In genomic region chr4:106502106-106502699, GRCh38 we compare ENCODE assay signal across 9 cellular contexts.
DNase-seq lines count a peak whose midpoint lies in the region; ATAC-seq and TF ChIP-seq lines count a peak whose summit lies in the region.
"Had no signal": no experiment of that assay in that cellular context is flagged by ENCODE, and none has a peak within 500 bp of the region (broad histone marks: within the 10 kb centered on the region; RNA-seq: fewer than 3 reads in every experiment).

No MANE protein-coding gene starts in this region.

- H3K9me3 Mint-ChIP-seq in CD4-positive, alpha-beta memory T cell = peaks cover 0 to 2% (median 0%) of the 10 kb centered on the region in 8 donors
- peaks cover 4% of the 10 kb centered on the region for H3K9me3 Mint-ChIP-seq in activated T-cell treated with anti-CD3 and anti-CD28 coated beads, Interleukin-2, amount 50 U/mL, for 4 hours
- no peaks in the 10 kb centered on the region for H3K9me3 Mint-ChIP-seq in glutamatergic neuron (ENCODE audit: unreplicated experiment)
- H3K9me3 Mint-ChIP-seq: T-cell had no signal

- DNase-seq in CD4-positive, alpha-beta memory T cell = peak in 3 of 5 donors; percentile 1 to 4 (median 2)
- DNase-seq in NCI-H69 (lab: John Stamatoyannopoulos, UW) (peak; percentile 61), glutamatergic neuron (peak; percentile 81), gastrocnemius medialis (peak in 1 of 2 donors; percentile 18)
- DNase-seq in activated T-cell treated with anti-CD3 and anti-CD28 coated beads, Interleukin-2, amount 50 U/mL, for 4 hours = peak; percentile 6
- DNase-seq in effector memory CD4-positive, alpha-beta T cell = no peak

- H3K27me3 Mint-ChIP-seq in CD4-positive, alpha-beta memory T cell = peaks cover 3 to 5% of the 10 kb centered on the region in 2 donors
- H3K27me3 Mint-ChIP-seq in activated T-cell treated with anti-CD3 and anti-CD28 coated beads, Interleukin-2, amount 50 U/mL, for 4 hours (ENCODE audit: low read depth) = peaks cover 11% of the 10 kb centered on the region
- H3K27me3 Mint-ChIP-seq in glutamatergic neuron (ENCODE audit: unreplicated experiment) = no peaks in the 10 kb centered on the region

- ATAC-seq in GM18873 (IDR thresholded peaks at IDR 0.05; ENCODE audit: low FRiP score, unreplicated experiment) (peak; percentile 50), HG03095 (IDR thresholded peaks at IDR 0.05; ENCODE audit: unreplicated experiment) (peak; percentile 83), gastrocnemius medialis (no peak)
- ATAC-seq in activated T-cell treated with anti-CD3 and anti-CD28 coated beads, Interleukin-2, amount 50 U/mL, for 4 hours = peak; percentile 43 to 57
- ATAC-seq: T-cell had no signal

- no peaks in the 10 kb centered on the region for H3K4me1 ChIP-seq in CD4-positive, alpha-beta memory T cell (ENCODE audit: insufficient read depth, low read length)
- no peaks in the 10 kb centered on the region for H3K4me1 ChIP-seq in gastrocnemius medialis
- H3K4me1 ChIP-seq in effector memory CD4-positive, alpha-beta T cell (ENCODE audit: control insufficient read depth, insufficient read depth, low read length, poor library complexity, severe bottlenecking) = no peaks in the 10 kb centered on the region

- no peaks in the 10 kb centered on the region for H3K27me3 ChIP-seq in CD4-positive, alpha-beta memory T cell (ENCODE audit: insufficient read depth, low read length)
- H3K27me3 ChIP-seq in gastrocnemius medialis = no peaks in the 10 kb centered on the region
- H3K27me3 ChIP-seq in effector memory CD4-positive, alpha-beta T cell (replicated peaks; ENCODE audit: control insufficient read depth, insufficient read depth, low read length, poor library complexity, severe bottlenecking) = no peaks in the 10 kb centered on the region

- in situ Hi-C loops in gastrocnemius medialis (cut with MboI; ENCODE audit: low sequenced_read_pairs in 4 of 4) = loop anchor here in 1 of 4 donors (25.0 kb wide), 1 partner anchor 265 kb away; no protein-coding TSS in a partner anchor

- CTCF ChIA-PET in CD4-positive, alpha-beta memory T cell (lab: Charles Lee; ENCODE audit: partially characterized antibody) = interaction anchor here (1.0 kb wide), 1 partner anchor 264 kb away, joined by 3 read pairs; no protein-coding TSS in a partner anchor

- intact Hi-C loops in CD4-positive, alpha-beta memory T cell (cut with micrococcal nuclease) = no loop called here
- intact Hi-C loops in gastrocnemius medialis (cut with DNase I; ENCODE audit: low total_unique reads) = loop anchor here (5.0 kb wide), 2 partner anchors 135 to 235 kb away; partner anchors contain the start of gene GIMD1

- no peak overlapping the region for H3K27ac ChIP-seq in CD4-positive, alpha-beta memory T cell (ENCODE audit: low read depth, low read length)
- no peak overlapping the region for H3K27ac ChIP-seq in gastrocnemius medialis
- H3K27ac ChIP-seq in effector memory CD4-positive, alpha-beta T cell (ENCODE audit: insufficient read depth, low read length, poor library complexity, severe bottlenecking) = no peak overlapping the region

- no peak for TF ChIP-seq POLR2A in gastrocnemius medialis (IDR thresholded peaks at IDR 0.05)

- no peaks in the 10 kb centered on the region for H3K36me3 ChIP-seq in CD4-positive, alpha-beta memory T cell (ENCODE audit: insufficient read depth, low read length)
- H3K36me3 ChIP-seq in gastrocnemius medialis = no peaks in the 10 kb centered on the region
- no peaks in the 10 kb centered on the region for H3K36me3 ChIP-seq in effector memory CD4-positive, alpha-beta T cell (ENCODE audit: control insufficient read depth, insufficient read depth, low read length)

- no peak overlapping the region for H3K4me3 ChIP-seq in CD4-positive, alpha-beta memory T cell (ENCODE audit: low read length in 2 of 2)
- no peak overlapping the region for H3K4me3 ChIP-seq in gastrocnemius medialis
- no peak overlapping the region for H3K4me3 ChIP-seq in effector memory CD4-positive, alpha-beta T cell (ENCODE audit: insufficient read depth, low read depth, low read length, poor library complexity, severe bottlenecking)

- H3K4me3 Mint-ChIP-seq in CD4-positive, alpha-beta memory T cell = no peak overlapping the region
- H3K4me3 Mint-ChIP-seq in activated T-cell treated with anti-CD3 and anti-CD28 coated beads, Interleukin-2, amount 50 U/mL, for 4 hours = no peak overlapping the region
- H3K4me3 Mint-ChIP-seq in glutamatergic neuron (ENCODE audit: unreplicated experiment) = no peak overlapping the region
- H3K4me3 Mint-ChIP-seq: T-cell had no signal

- TF ChIP-seq CTCF in glutamatergic neuron (IDR thresholded peaks at IDR 0.05; ENCODE audit: partially characterized antibody, unreplicated experiment) (peak; percentile 60), gastrocnemius medialis (IDR thresholded peaks at IDR 0.05 in 4 of 5, conservative IDR thresholded peaks at IDR 0.05 in 1 of 5) (peak in 4 of 5 experiments; percentile 26 to 51 (median 34))

- peaks cover 0 to 5% (median 4%) of the 10 kb centered on the region in 4 donors for H3K4me1 Mint-ChIP-seq in CD4-positive, alpha-beta memory T cell
- peaks cover 1% of the 10 kb centered on the region for H3K4me1 Mint-ChIP-seq in activated T-cell treated with anti-CD3 and anti-CD28 coated beads, Interleukin-2, amount 50 U/mL, for 4 hours (ENCODE audit: low read depth)
- H3K4me1 Mint-ChIP-seq in glutamatergic neuron (ENCODE audit: low read depth, unreplicated experiment) = no peaks in the 10 kb centered on the region

- no peak overlapping the region for H3K27ac Mint-ChIP-seq in CD4-positive, alpha-beta memory T cell
- H3K27ac Mint-ChIP-seq in glutamatergic neuron (ENCODE audit: unreplicated experiment) = no peak overlapping the region
- H3K27ac Mint-ChIP-seq: T-cell had no signal

- POLR2A ChIA-PET in CD4-positive, alpha-beta memory T cell (lab: Charles Lee; ENCODE audit: partially characterized antibody) = no interaction called here

- H3K9me3 ChIP-seq in CD4-positive, alpha-beta memory T cell (ENCODE audit: control insufficient read depth in 1 of 2, low read length in 2 of 2) = no peaks in the 10 kb centered on the region
- H3K9me3 ChIP-seq in gastrocnemius medialis = no peaks in the 10 kb centered on the region
- no peaks in the 10 kb centered on the region for H3K9me3 ChIP-seq in effector memory CD4-positive, alpha-beta T cell (ENCODE audit: control insufficient read depth, low read length)

- H3K36me3 Mint-ChIP-seq in CD4-positive, alpha-beta memory T cell = no peaks in the 10 kb centered on the region
- H3K36me3 Mint-ChIP-seq in activated T-cell treated with anti-CD3 and anti-CD28 coated beads, Interleukin-2, amount 50 U/mL, for 4 hours (ENCODE audit: insufficient read depth) = no peaks in the 10 kb centered on the region
- H3K36me3 Mint-ChIP-seq in glutamatergic neuron (ENCODE audit: unreplicated experiment) = no peaks in the 10 kb centered on the region
- H3K36me3 Mint-ChIP-seq: T-cell had no signal

Comparison
In these comparisons a context has a peak if more than half of its experiments do, and no peak if none do; other contexts are left out.
1. DNase-seq: peak in CD4-positive, alpha-beta memory T cell (3 of 5), NCI-H69 (single experiment), activated T-cell treated with anti-CD3 and anti-CD28 coated beads, Interleukin-2, amount 50 U/mL, for 4 hours (single experiment) and glutamatergic neuron (single experiment); none in effector memory CD4-positive, alpha-beta T cell (0 of 3).
2. ATAC-seq: peak in GM18873 (single experiment), HG03095 (single experiment) and activated T-cell treated with anti-CD3 and anti-CD28 coated beads, Interleukin-2, amount 50 U/mL, for 4 hours (2 of 2); none in gastrocnemius medialis (0 of 2).